Comparison of ENCODE assay signal across 8 cellular contexts in the genomic region with DNA sequence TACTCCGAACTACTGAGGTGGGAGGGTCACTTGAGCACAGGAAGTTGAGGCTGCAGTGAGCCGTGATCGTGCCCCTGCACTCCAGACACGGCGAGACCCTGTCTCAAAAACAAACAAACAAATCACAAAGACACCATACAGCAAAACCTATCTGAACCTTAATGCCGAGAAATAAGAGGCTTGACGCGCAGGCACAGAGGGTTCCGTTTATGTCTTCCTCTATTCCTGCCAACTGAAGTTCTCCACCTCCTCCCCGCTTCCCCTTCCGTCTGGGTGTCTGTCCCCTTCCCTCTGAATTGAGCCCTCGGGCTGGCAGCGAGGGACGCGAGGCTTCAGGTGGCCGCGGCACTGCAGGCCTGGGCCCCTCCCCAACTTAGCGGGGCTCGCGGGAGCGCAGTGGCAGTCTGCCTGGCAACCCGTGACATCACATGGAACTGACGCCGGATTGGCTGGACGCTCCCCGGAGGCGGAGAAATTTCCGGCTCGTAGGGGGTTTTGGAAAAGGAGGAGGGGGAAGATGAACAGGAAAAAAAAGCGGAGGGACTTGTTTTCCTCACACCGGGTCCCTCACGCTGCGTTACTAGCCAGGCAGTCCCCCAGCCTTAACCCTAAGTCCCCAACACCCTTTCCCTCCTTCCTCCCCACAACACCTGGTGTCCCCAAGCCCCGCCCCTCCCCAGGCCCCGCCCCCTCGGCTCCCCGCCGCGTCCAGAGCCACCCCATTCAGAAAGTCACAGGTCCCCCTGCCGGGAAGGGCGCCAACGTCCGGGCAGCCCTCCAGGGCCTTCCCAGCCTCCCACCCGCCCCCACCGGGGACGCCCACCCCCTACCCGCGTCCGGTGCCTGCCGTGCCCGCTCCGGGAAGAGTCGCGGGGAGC. TPM values are rescaled to one million over a fixed set of nuclear protein-coding genes. Genes with fewer than 3 reads are reported as not detected.
DNase-seq lines count a peak whose midpoint lies in the region; ATAC-seq and TF ChIP-seq lines count a peak whose summit lies in the region.

No MANE protein-coding gene starts in this region.

- H3K27me3 ChIP-seq in CD4-positive, alpha-beta T cell (ENCODE audit: control insufficient read depth, insufficient read depth, low read length): peaks cover 6% of the 10 kb centered on the region

- ATAC-seq in CD4-positive, alpha-beta T cell (ENCODE audit: poor library complexity): peak; percentile 90
- peak; percentile 53 for ATAC-seq in GM19467 (IDR thresholded peaks at IDR 0.05; ENCODE audit: unreplicated experiment)

- H3K4me3 Mint-ChIP-seq in CD4-positive, alpha-beta T cell: peak overlapping the region; percentile 92

- TF ChIP-seq CTCF in CD4-positive, alpha-beta T cell (IDR thresholded peaks at IDR 0.05): no peak
- TF ChIP-seq CTCF in epithelial cell of esophagus (IDR thresholded peaks at IDR 0.05; ENCODE audit: insufficient read depth, low read depth, low read length, missing control alignments): no peak

- H3K27ac ChIP-seq in CD4-positive, alpha-beta T cell (ENCODE audit: low read depth, low read length): peak overlapping the region; percentile 37

- DNase-seq in CD4-positive, alpha-beta T cell: peak; percentile 78 to 94 (median 82)
- DNase-seq in HS-5 (ENCODE audit: low read depth): peak; percentile 31
- peak; percentile 87 for DNase-seq in NOMO-1 treated with DMSO at 0.1 percent for 48 hours (lab: John Stamatoyannopoulos, UW; ENCODE audit: unreplicated experiment)
- DNase-seq in activated CD8-positive, alpha-beta memory T cell treated with anti-CD3 and anti-CD28 coated beads, Interleukin-2, amount 50 U/mL, for 4 hours: peak; percentile 89
- peak; percentile 68 for DNase-seq in epithelial cell of esophagus (ENCODE audit: low read depth)
- DNase-seq in middle frontal gyrus (ENCODE audit: extremely low spot score, low spot score): peak; percentile 68
- DNase-seq in stimulated activated CD8-positive, alpha-beta memory T cell treated with anti-CD3 and anti-CD28 coated beads, Interleukin-15, amount 100 ng/mL, for 4 hours (ENCODE audit: low read depth in 2 of 2): peak; percentile 68 to 73

- POLR2A ChIA-PET in CD4-positive, alpha-beta T cell (lab: Charles Lee): interaction anchor here (1.0 to 1.3 kb wide), 2 partner anchors 55 to 74 kb away, joined by 3 read pairs; a partner anchor contains a TSS

- no peaks in the 10 kb centered on the region for H3K9me3 ChIP-seq in CD4-positive, alpha-beta T cell (ENCODE audit: control insufficient read depth, low read length)

- peak overlapping the region; percentile 76 for H3K27ac Mint-ChIP-seq in CD4-positive, alpha-beta T cell

- H3K9me3 Mint-ChIP-seq in CD4-positive, alpha-beta T cell: no peaks in the 10 kb centered on the region

- intact Hi-C loops in CD4-positive, alpha-beta T cell (cut with DNase I, micrococcal nuclease): loop anchor here in 1 of 2 experiments (2.0 to 5.0 kb wide), 4 partner anchors 45 to 371 kb away; a partner anchor contains a TSS

- CTCF ChIA-PET in CD4-positive, alpha-beta T cell (lab: Charles Lee): no interaction called here

- peaks cover 28% of the 10 kb centered on the region for H3K27me3 Mint-ChIP-seq in CD4-positive, alpha-beta T cell

- H3K4me1 Mint-ChIP-seq in CD4-positive, alpha-beta T cell (ENCODE audit: low read depth): peaks cover 19% of the 10 kb centered on the region

- H3K36me3 Mint-ChIP-seq in CD4-positive, alpha-beta T cell (ENCODE audit: low read depth): no peaks in the 10 kb centered on the region

- H3K4me3 ChIP-seq in epithelial cell of esophagus (ENCODE audit: low read length): peak overlapping the region; percentile 63

RNA-seq across cellular contexts. Expression of a gene that starts 1.1 kb away (rescaled TPM):
- under 1 TPM in 1 of 2 experiments, not detected in 1; 0.08 TPM for total RNA-seq in CD4-positive, alpha-beta T cell

RNA-seq across cellular contexts. Expression of a gene that starts 12.8 kb away (rescaled TPM):
- total RNA-seq in CD4-positive, alpha-beta T cell: under 1 TPM; 0.42 to 0.52 TPM

RNA-seq across cellular contexts. Expression of a gene that starts 44.7 kb away (rescaled TPM):
- total RNA-seq in CD4-positive, alpha-beta T cell: 10 to 100 TPM; 80.0 to 80.3 TPM

RNA-seq across cellular contexts. Expression of a gene that starts 45.1 kb away (rescaled TPM):
- total RNA-seq in CD4-positive, alpha-beta T cell: under 1 TPM in 1 of 2 experiments, not detected in 1; 0.50 TPM

RNA-seq across cellular contexts. Expression of a gene that starts 47.4 kb away (rescaled TPM):
- total RNA-seq in CD4-positive, alpha-beta T cell: 10 to 100 TPM; 22.1 to 24.2 TPM

Comparison
In these comparisons a context has a peak if more than half of its experiments do, and no peak if none do; other contexts are left out.
1. Peak in every context shown above with its lines: DNase-seq, ATAC-seq, H3K4me3 ChIP-seq and H3K27ac ChIP-seq.
2. DNase-seq: peak in every context shown above with its lines; median percentile 89 in activated CD8-positive, alpha-beta memory T cell treated with anti-CD3 and anti-CD28 coated beads, Interleukin-2, amount 50 U/mL, for 4 hours; 87 in NOMO-1 treated with DMSO at 0.1 percent for 48 hours; 82 in CD4-positive, alpha-beta T cell; 70 in stimulated activated CD8-positive, alpha-beta memory T cell treated with anti-CD3 and anti-CD28 coated beads, Interleukin-15, amount 100 ng/mL, for 4 hours; 68 in epithelial cell of esophagus; 68 in middle frontal gyrus; 31 in HS-5.